18 cellular contexts compared by ENCODE assay signal in genomic region chr17:27492470-27492869, GRCh38. TPM values are rescaled to one million over a fixed set of nuclear protein-coding genes. Genes with fewer than 3 reads are reported as not detected.
A peak's percentile ranks its signal among the peaks of the same experiment; 100 is the strongest.
DNase-seq lines count a peak whose midpoint lies in the region; ATAC-seq and TF ChIP-seq lines count a peak whose summit lies in the region.
"Had no signal": no experiment of that assay in that cellular context is flagged by ENCODE, and none has a peak within 500 bp of the region (broad histone marks: within the 10 kb centered on the region; RNA-seq: fewer than 3 reads in every experiment).

No MANE protein-coding gene starts in this region.

- H3K4me3 Mint-ChIP-seq in CD4-positive, CD25-positive, alpha-beta regulatory T cell, result no peak overlapping the region
- peak overlapping the region; percentile 37 for H3K4me3 Mint-ChIP-seq in endothelial cell (ENCODE audit: unreplicated experiment)

- H2AFZ ChIP-seq in trophoblast cell (ENCODE audit: insufficient read depth, low read length, poor library complexity), result no peak overlapping the region

- H3K27me3 ChIP-seq in CD4-positive, CD25-positive, alpha-beta regulatory T cell (ENCODE audit: control insufficient read depth, insufficient read depth, low read length), result no peaks in the 10 kb centered on the region
- H3K27me3 ChIP-seq in WERI-Rb-1 (ENCODE audit: insufficient read depth, low read depth, severe bottlenecking) (no peaks in the 10 kb centered on the region), trophoblast cell (ENCODE audit: insufficient read depth, low read length) (no peaks in the 10 kb centered on the region), psoas muscle (ENCODE audit: insufficient read depth in 3 of 3, low read length in 2 of 3) (no peaks in the 10 kb centered on the region)

- H2BK5ac ChIP-seq in trophoblast cell (ENCODE audit: low read depth, low read length, poor library complexity), result no peak overlapping the region

- no CpG with 5 or more reads among the region's 3 CpGs for WGBS in trophoblast cell (ENCODE audit: extremely low coverage, insufficient coverage, insufficient read length)
- 87 to 95% (median 90%) methylated on average over 3 of the region's 3 CpGs for WGBS in psoas muscle, 3 donors

- H3K9ac ChIP-seq in trophoblast cell (ENCODE audit: low read length), result no peak overlapping the region

- H3K79me1 ChIP-seq in trophoblast cell (ENCODE audit: low read length), result peaks cover 6% of the 10 kb centered on the region

- H3K36me3 ChIP-seq in CD4-positive, CD25-positive, alpha-beta regulatory T cell (ENCODE audit: control insufficient read depth, insufficient read depth, low read length), result no peaks in the 10 kb centered on the region
- peaks cover 4% of the 10 kb centered on the region; the same call in 1 of the 2 replicates for H3K36me3 ChIP-seq in WERI-Rb-1
- peaks cover 0 to 4% of the 10 kb centered on the region in 2 experiments for H3K36me3 ChIP-seq in trophoblast cell (ENCODE audit: control insufficient read depth in 1 of 2, insufficient read depth in 2 of 2, low read length in 2 of 2)
- no peaks in the 10 kb centered on the region for H3K36me3 ChIP-seq in psoas muscle (ENCODE audit: insufficient read depth in 1 of 2, low read depth in 1 of 2)

- TF ChIP-seq CTCF in WERI-Rb-1 (IDR thresholded peaks at IDR 0.05; ENCODE audit: low read depth, low read length) (no peak), endothelial cell (IDR thresholded peaks at IDR 0.05; ENCODE audit: unreplicated experiment) (no peak), psoas muscle (IDR thresholded peaks at IDR 0.05) (no peak)

- intact Hi-C loops in psoas muscle (cut with DNase I), result loop anchor here (5.0 to 10.0 kb wide), 7 partner anchors 35 to 248 kb away; partner anchors contain the start of gene KSR1 (in 1 of the 2)

- no peaks in the 10 kb centered on the region for H3K4me1 ChIP-seq in CD4-positive, CD25-positive, alpha-beta regulatory T cell (ENCODE audit: control insufficient read depth, insufficient read depth, low read length, poor library complexity, severe bottlenecking)
- H3K4me1 ChIP-seq in trophoblast cell (ENCODE audit: control insufficient read depth in 1 of 2, insufficient read depth in 2 of 2, low read length in 2 of 2) (peaks cover 20 to 23% of the 10 kb centered on the region in 2 experiments), psoas muscle (peaks cover 26% of the 10 kb centered on the region)

- H2BK12ac ChIP-seq in trophoblast cell (ENCODE audit: low read length), result no peak overlapping the region

- H3K23ac ChIP-seq in trophoblast cell (ENCODE audit: low read length), result no peak overlapping the region

- no peak overlapping the region for H3K4me2 ChIP-seq in trophoblast cell (ENCODE audit: low read length)
- H3K4me2 ChIP-seq: A549 had no signal

- no peak overlapping the region for H4K8ac ChIP-seq in trophoblast cell (ENCODE audit: low read depth, low read length)

- no peak overlapping the region for H2AK5ac ChIP-seq in trophoblast cell (ENCODE audit: low read length)

- no peak overlapping the region for H3K27ac ChIP-seq in CD4-positive, CD25-positive, alpha-beta regulatory T cell (ENCODE audit: insufficient read depth, low read length, poor library complexity, severe bottlenecking)
- H3K27ac ChIP-seq in WERI-Rb-1 (peak overlapping the region; percentile 94), trophoblast cell (ENCODE audit: low read depth, low read length) (no peak overlapping the region), psoas muscle (no peak overlapping the region)

- H3K27ac Mint-ChIP-seq in CD4-positive, CD25-positive, alpha-beta regulatory T cell, result peak overlapping the region in 2 of 3 donors; percentile 1 to 43
- H3K27ac Mint-ChIP-seq in endothelial cell (ENCODE audit: unreplicated experiment), result no peak overlapping the region

- no peak overlapping the region for H3K18ac ChIP-seq in trophoblast cell (ENCODE audit: low read length)

- peaks cover 2% of the 10 kb centered on the region for H3K79me2 ChIP-seq in trophoblast cell (ENCODE audit: control insufficient read depth, insufficient read depth, low read length, poor library complexity)

- H3K4me1 Mint-ChIP-seq in CD4-positive, CD25-positive, alpha-beta regulatory T cell, result peaks cover 6 to 28% (median 19%) of the 10 kb centered on the region in 4 donors
- H3K4me1 Mint-ChIP-seq in endothelial cell (ENCODE audit: unreplicated experiment), result peaks cover 22% of the 10 kb centered on the region

- H3K14ac ChIP-seq in trophoblast cell (ENCODE audit: low read length), result no peak overlapping the region

- no peak for ATAC-seq in CD4-positive, CD25-positive, alpha-beta regulatory T cell (ENCODE audit: low read depth in 2 of 2)
- ATAC-seq in psoas muscle, result no peak
- ATAC-seq: A549, PC-3 had no signal

- no peak overlapping the region for H3K4ac ChIP-seq in trophoblast cell (ENCODE audit: low read depth, low read length)

- H3K27me3 Mint-ChIP-seq in CD4-positive, CD25-positive, alpha-beta regulatory T cell, result no peaks in the 10 kb centered on the region
- no peaks in the 10 kb centered on the region for H3K27me3 Mint-ChIP-seq in endothelial cell (ENCODE audit: unreplicated experiment)

- DNase-seq in CD4-positive, CD25-positive, alpha-beta regulatory T cell, result no peak
- no peak for DNase-seq in WERI-Rb-1
- DNase-seq in endothelial cell (ENCODE audit: low spot score), result no peak
- DNase-seq in trophoblast cell, result peak; percentile 62 to 72
- DNase-seq in stimulated activated naive CD4-positive, alpha-beta T cell treated with Interleukin-2 at 50 U/mL for 16 hours (lab: John Stamatoyannopoulos, UW), result no peak
- no peak for DNase-seq in A172 (ENCODE audit: low spot score)
- DNase-seq in HT-29 (ENCODE audit: low spot score), result no peak
- DNase-seq in psoas muscle, result no peak
- DNase-seq: AML-193, DMS79, KBM-7, NCI-H1092, NCI-H2107, NCI-H226, NCI-H526 treated with DMSO at 0.1 percent for 48 hours, PC-3 had no signal

- H3K9me3 Mint-ChIP-seq in CD4-positive, CD25-positive, alpha-beta regulatory T cell, result no peaks in the 10 kb centered on the region
- no peaks in the 10 kb centered on the region for H3K9me3 Mint-ChIP-seq in endothelial cell (ENCODE audit: unreplicated experiment)

- no peak overlapping the region for H4K12ac ChIP-seq in trophoblast cell (ENCODE audit: low read depth, low read length)

- H3K36me3 Mint-ChIP-seq in CD4-positive, CD25-positive, alpha-beta regulatory T cell, result peaks cover 12% of the 10 kb centered on the region
- H3K36me3 Mint-ChIP-seq in endothelial cell (ENCODE audit: low read depth, unreplicated experiment), result no peaks in the 10 kb centered on the region

- no peak overlapping the region for H4K91ac ChIP-seq in trophoblast cell (ENCODE audit: low read depth, low read length)

- H3K9me3 ChIP-seq in CD4-positive, CD25-positive, alpha-beta regulatory T cell (ENCODE audit: control insufficient read depth in 2 of 2, low read length in 2 of 2), result no peaks in the 10 kb centered on the region
- H3K9me3 ChIP-seq in WERI-Rb-1 (ENCODE audit: severe bottlenecking) (no peaks in the 10 kb centered on the region), trophoblast cell (ENCODE audit: insufficient read depth, low read depth, low read length) (no peaks in the 10 kb centered on the region), psoas muscle (no peaks in the 10 kb centered on the region)
- H3K9me3 ChIP-seq: A549 had no signal

- no peak overlapping the region for H3K4me3 ChIP-seq in CD4-positive, CD25-positive, alpha-beta regulatory T cell (ENCODE audit: low read depth, low read length)
- H3K4me3 ChIP-seq in WERI-Rb-1 (ENCODE audit: low read depth, low read length) (no peak overlapping the region; the same call in 1 of the 2 replicates), trophoblast cell (ENCODE audit: low read depth, low read length) (no peak overlapping the region), psoas muscle (no peak overlapping the region)
- H3K4me3 ChIP-seq: A549, GM12878 had no signal

- H2BK120ac ChIP-seq in trophoblast cell (ENCODE audit: insufficient read depth, low read length, poor library complexity), result no peak overlapping the region

RNA-seq across cellular contexts. Expression of gene KSR1, which starts 36.2 kb away (rescaled TPM):
- 69.5 TPM for total RNA-seq in CD4-positive, CD25-positive, alpha-beta regulatory T cell
- polyA plus RNA-seq in CD4-positive, CD25-positive, alpha-beta regulatory T cell, result 1 to 10 TPM; 1.2 to 3.1 (median 1.5) TPM
- total RNA-seq in endothelial cell (ENCODE audit: unreplicated experiment) (65.2 TPM), psoas muscle (10 to 100 TPM; 46.5 to 93.0 (median 70.7) TPM)
- 62.2 and 63.6 TPM in 2 replicates for polyA plus RNA-seq in trophoblast cell (2013)
- 1.7 and 2.9 TPM in 2 replicates for total RNA-seq in A172 (2014; rRNA removed; shearing (Covaris generic))
- total RNA-seq in HT-29 (2014; rRNA removed; shearing (Covaris generic)), result 4.5 and 7.8 TPM in 2 replicates
- polyA plus RNA-seq in psoas muscle, result 10 to 100 TPM in 2 of 3 donors, 1 to 10 TPM in 1; 7.8 to 14.5 (median 12.9) TPM

Comparison
In these comparisons a context has a peak if more than half of its experiments do, and no peak if none do; other contexts are left out.
1. DNase-seq: peak in trophoblast cell (2 of 2); none in CD4-positive, CD25-positive, alpha-beta regulatory T cell (0 of 3), WERI-Rb-1 (single experiment), endothelial cell (single experiment), stimulated activated naive CD4-positive, alpha-beta T cell treated with Interleukin-2 at 50 U/mL for 16 hours (single experiment), A172 (single experiment), HT-29 (single experiment) and psoas muscle (0 of 2).